In the genomic region with DNA sequence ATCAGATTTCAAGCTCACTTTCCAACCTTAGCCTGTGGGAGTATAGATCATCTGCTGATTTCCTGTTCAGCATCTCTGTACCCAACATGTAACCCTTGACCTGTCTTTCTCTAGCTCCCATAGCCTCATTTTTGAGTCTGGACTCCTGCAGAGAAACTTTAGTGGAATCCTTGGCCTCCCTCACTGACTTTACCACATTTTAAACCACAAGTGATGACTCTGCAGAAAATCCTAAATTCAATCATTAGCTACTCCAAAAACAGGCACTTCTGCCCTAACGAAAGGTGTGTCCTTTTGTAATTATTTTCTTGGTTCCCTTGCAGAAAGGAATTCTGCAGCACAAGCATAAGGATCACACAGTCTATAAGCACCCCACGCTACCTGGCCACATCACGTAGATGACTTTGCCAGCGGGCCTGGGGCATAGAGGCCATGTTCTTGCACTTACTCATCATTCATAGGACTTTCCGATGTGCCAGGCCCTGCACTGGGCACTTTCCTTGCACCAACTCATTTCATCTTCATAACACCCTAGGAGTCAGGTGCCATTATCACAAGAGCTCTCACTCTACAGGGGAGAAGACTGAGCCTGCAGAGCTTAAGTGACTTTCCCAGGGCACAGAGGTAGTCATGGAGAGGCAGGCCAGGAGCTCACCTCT, we compare ENCODE assay signal across 23 cellular contexts. TPM values are rescaled to one million over a fixed set of nuclear protein-coding genes. Genes with fewer than 3 reads are reported as not detected.
A peak's percentile ranks its signal among the peaks of the same experiment; 100 is the strongest.
DNase-seq lines count a peak whose midpoint lies in the region; ATAC-seq, FAIRE-seq and TF ChIP-seq lines count a peak whose summit lies in the region.
"Had no signal": no experiment of that assay in that cellular context is flagged by ENCODE, and none has a peak within 500 bp of the region (broad histone marks: within the 10 kb centered on the region; RNA-seq: fewer than 3 reads in every experiment).

No MANE protein-coding gene starts in this region.

- peak; percentile 64 for FAIRE-seq in GM19239 (lab: Jason Lieb, UNC)
- FAIRE-seq: GM18507, pancreas had no signal

- intact Hi-C loops in dorsolateral prefrontal cortex (cut with DNase I) = loop anchor here in 1 of 2 donors (2.0 kb wide), 1 partner anchor 15 kb away; no protein-coding TSS in a partner anchor
- intact Hi-C loops in posterior cingulate gyrus (cut with DNase I) = no loop called here

- peak overlapping the region in 1 of 59 donors; percentile 4 for H3K4me3 ChIP-seq in dorsolateral prefrontal cortex
- H3K4me3 ChIP-seq: lower lobe of right lung, pancreas, spleen, tibial artery had no signal

- no peak for ATAC-seq in GM21381 (IDR thresholded peaks at IDR 0.05; ENCODE audit: unreplicated experiment)
- ATAC-seq: HCT116 had no signal

- peak overlapping the region in 57 of 59 donors; percentile 30 to 91 (median 80) for H3K27ac ChIP-seq in dorsolateral prefrontal cortex
- H3K27ac ChIP-seq: C4-2B, lower lobe of right lung, pancreas, spleen, tibial artery had no signal

- H3K27me3 ChIP-seq in dorsolateral prefrontal cortex = peaks cover 0 to 6% (median 0%) of the 10 kb centered on the region in 45 donors
- H3K27me3 ChIP-seq: pancreas had no signal

- DNase-seq in GM19239 (ENCODE audit: insufficient read length, low spot score) (no peak), RPMI7951 (ENCODE audit: low read depth) (peak; percentile 42), dorsolateral prefrontal cortex (no peak), renal cortical epithelial cell (ENCODE audit: low read depth) (peak; percentile 83), NCI-H187 (lab: John Stamatoyannopoulos, UW) (no peak), posterior cingulate gyrus (no peak)
- DNase-seq: activated CD4-positive, alpha-beta T cell treated with anti-CD3 and anti-CD28 coated beads for 4 hours; activated CD8-positive, alpha-beta memory T cell treated with anti-CD3 and anti-CD28 coated beads, Interleukin-2, amount 50 U/mL, for 48 hours; activated naive CD4-positive, alpha-beta T cell treated with Interleukin-2 at 50 U/mL for 16 hours; dermis blood vessel endothelial cell; lower lobe of right lung; naive B cell; NK-92 treated with Interleukin-12 subunit alpha and Interleukin-12 subunit beta, amount 100 ng/mL, for 24 hours; pancreas; SIG-M5; spleen; tibial artery had no signal

- TF ChIP-seq CTCF in dorsolateral prefrontal cortex (IDR thresholded peaks at IDR 0.05 in 54 of 56, conservative IDR thresholded peaks at IDR 0.05 in 2 of 56; ENCODE audit: low read depth in 1 of 56, partially characterized antibody in 56 of 56) = no peak

RNA-seq across cellular contexts. Expression of a gene that starts 57.2 kb away (rescaled TPM):
- total RNA-seq in RPMI7951 (2014; rRNA removed; shearing (Covaris generic)) = not detected in 2 replicates
- total RNA-seq in dorsolateral prefrontal cortex (100 to 1,000 TPM in 24 of 120 experiments, 10 to 100 TPM in 94, 1 to 10 TPM in 2; 4.3 to 287 (median 60.3) TPM), renal cortical epithelial cell (0.05 TPM in 1 of 2 replicates, not detected in the other)
- total RNA-seq: dermis blood vessel endothelial cell, epithelial cell of proximal tubule, HT1080, lower lobe of right lung, pancreas, spleen had no signal

Comparison
In these comparisons a context has a peak if more than half of its experiments do, and no peak if none do; other contexts are left out.
1. DNase-seq: peak in RPMI7951 (single experiment) and renal cortical epithelial cell (single experiment); none in GM19239 (single experiment), dorsolateral prefrontal cortex (0 of 10), NCI-H187 (0 of 2) and posterior cingulate gyrus (0 of 10).